25 cellular contexts compared by ENCODE assay signal in the genomic region with DNA sequence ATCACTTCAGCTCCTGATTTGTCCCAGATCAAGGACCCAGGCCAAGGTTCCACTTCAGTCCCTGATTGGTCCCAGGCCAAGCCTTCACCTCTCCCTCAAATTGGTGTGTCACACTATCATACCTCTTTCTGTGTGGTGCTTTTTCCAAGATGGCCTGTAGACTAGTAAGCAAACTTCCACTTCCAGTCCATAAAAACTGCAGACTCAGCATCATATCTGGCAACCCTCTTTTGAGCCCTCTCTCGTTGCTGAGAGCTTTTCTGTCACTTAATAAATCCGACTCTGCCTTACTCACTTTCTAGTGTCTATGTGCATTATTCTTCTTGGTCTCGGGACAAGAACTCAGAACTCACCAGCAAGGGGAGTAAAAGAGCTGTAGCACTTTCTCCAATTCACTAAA.
"Had no signal": no experiment of that assay in that cellular context is flagged by ENCODE, and none has a peak within 500 bp of the region (broad histone marks: within the 10 kb centered on the region; RNA-seq: fewer than 3 reads in every experiment).

No MANE protein-coding gene starts in this region.

- H3K27me3 ChIP-seq: esophagus squamous epithelium, heart right ventricle, left lung, neural progenitor cell, right atrium auricular region, sigmoid colon, testis, tibial artery had no signal

- ATAC-seq: heart right ventricle; left cardiac atrium; left lung; mucosa of descending colon; naive thymus-derived CD4-positive, alpha-beta T cell; stimulated activated memory B cell treated with anti-CD40 and anti-IgM and Interleukin-4, amounts not matched to agents 10 μg/mL and 1 μg/mL and 100 μg/mL, for 72 hours; stimulated activated naive CD8-positive, alpha-beta T cell treated with anti-CD3 and anti-CD28 coated beads, Interleukin-15, Interleukin-2, amounts not matched to agents 100 U/mL and 50 U/mL, for 24 hours had no signal

- H3K9ac ChIP-seq: neural progenitor cell had no signal

- DNase-seq: dermis blood vessel endothelial cell; effector memory CD4-positive, alpha-beta T cell; erythroblast; esophagus squamous epithelium; foreskin melanocyte; glutamatergic neuron; heart right ventricle; hippocampal formation; left cardiac atrium; left lung; mesenchymal stem cell; mucosa of descending colon; naive thymus-derived CD4-positive, alpha-beta T cell; sigmoid colon; stimulated activated CD4-positive, alpha-beta T cell treated with anti-CD3 and anti-CD28 coated beads, Interleukin-4, amount 100 ng/mL, for 4 hours; stimulated activated naive CD8-positive, alpha-beta T cell treated with anti-CD3 and anti-CD28 coated beads, Interleukin-15, Interleukin-2, amounts not matched to agents 100 U/mL and 50 U/mL, for 24 hours; substantia nigra; testis; tibial artery had no signal

- H3K27ac ChIP-seq: coronary artery, esophagus squamous epithelium, heart right ventricle, left lung, neural progenitor cell, prostate gland, right atrium auricular region, sigmoid colon, testis, tibial artery had no signal

- H3K4me2 ChIP-seq: neural progenitor cell had no signal

- H3K4me3 ChIP-seq: coronary artery, esophagus squamous epithelium, heart right ventricle, left lung, mucosa of descending colon, neural progenitor cell, prostate gland, right atrium auricular region, sigmoid colon, testis, tibial artery had no signal

- H3K9me3 ChIP-seq: prostate gland, testis had no signal

- H3K36me3 ChIP-seq: esophagus squamous epithelium, heart right ventricle, left lung, neural progenitor cell, prostate gland, right atrium auricular region, sigmoid colon, tibial artery had no signal

- FAIRE-seq: islet of Langerhans had no signal

- H3K4me1 ChIP-seq: esophagus squamous epithelium, heart right ventricle, left lung, neural progenitor cell, prostate gland, right atrium auricular region, sigmoid colon, testis, tibial artery had no signal

- H2AFZ ChIP-seq: neural progenitor cell had no signal
